ENCODE assay signal across 8 cellular contexts in the genomic region with DNA sequence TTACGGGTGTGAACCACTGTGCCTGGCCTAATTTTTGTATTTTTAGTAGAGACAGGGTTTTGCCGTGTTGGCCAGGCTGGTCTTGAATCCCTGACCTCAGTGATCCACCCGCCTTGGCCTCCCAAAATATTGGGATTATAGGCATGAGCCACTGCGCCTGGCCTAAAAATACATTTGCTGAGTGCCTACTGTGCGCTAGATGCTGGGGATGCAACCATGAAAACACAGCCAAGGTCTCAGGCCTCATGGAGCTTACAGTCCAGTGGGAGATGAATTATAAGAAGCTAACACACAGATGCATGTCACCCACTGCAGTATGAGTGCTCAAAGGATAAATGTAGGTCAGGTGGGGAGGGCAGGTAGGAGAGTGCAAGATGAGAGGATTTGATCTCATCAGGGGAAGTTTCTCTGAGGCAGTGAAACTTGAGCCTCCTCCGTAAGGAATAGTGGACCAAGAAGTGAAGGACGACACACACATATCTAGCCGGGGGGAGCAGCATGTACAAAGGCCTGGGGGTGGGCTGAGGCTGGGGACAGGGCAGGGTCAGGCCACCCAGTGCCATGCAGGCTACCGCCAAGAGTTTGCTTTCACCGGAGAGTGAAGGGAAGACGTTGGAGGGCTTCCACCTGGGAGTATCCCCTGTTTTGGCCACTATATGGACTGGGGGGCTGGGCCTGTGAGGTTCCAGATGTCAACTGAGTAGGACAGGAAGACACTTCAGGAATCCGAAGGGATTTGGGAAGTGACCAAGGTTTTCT. TPM values are rescaled to one million over a fixed set of nuclear protein-coding genes. Genes with fewer than 3 reads are reported as not detected.
A peak's percentile ranks its signal among the peaks of the same experiment; 100 is the strongest.
DNase-seq lines count a peak whose midpoint lies in the region; ATAC-seq and TF ChIP-seq lines count a peak whose summit lies in the region.

No MANE protein-coding gene starts in this region.

- H3K4me3 ChIP-seq in muscle layer of colon (ENCODE audit: low read depth in 1 of 2, low read length in 2 of 2): peak overlapping the region in 1 of 2 donors; percentile 5
- no peak overlapping the region for H3K4me3 ChIP-seq in tibial nerve

- peak overlapping the region; percentile 86 for H3K27ac Mint-ChIP-seq in activated naive CD4-positive, alpha-beta T cell treated with anti-CD3 and anti-CD28 coated beads for 36 hours

- H3K36me3 ChIP-seq in muscle layer of colon (ENCODE audit: insufficient read depth, low read length) (peaks cover 4% of the 10 kb centered on the region), tibial nerve (peaks cover 0 to 3% (median 0%) of the 10 kb centered on the region in 3 donors)

- H3K9ac ChIP-seq in muscle layer of colon (ENCODE audit: low read length): no peak overlapping the region

- H3K9me3 Mint-ChIP-seq in activated naive CD4-positive, alpha-beta T cell treated with anti-CD3 and anti-CD28 coated beads for 36 hours: no peaks in the 10 kb centered on the region

- H3K4me3 Mint-ChIP-seq in activated naive CD4-positive, alpha-beta T cell treated with anti-CD3 and anti-CD28 coated beads for 36 hours: peak overlapping the region; percentile 35

- no peak for ATAC-seq in HG03442 (IDR thresholded peaks at IDR 0.05; ENCODE audit: unreplicated experiment)

- intact Hi-C loops in activated naive CD4-positive, alpha-beta T cell treated with anti-CD3 and anti-CD28 coated beads for 36 hours (cut with micrococcal nuclease): loop anchor here (1.0 kb wide), 1 partner anchor 10 kb away; no protein-coding TSS in a partner anchor

- H3K27me3 Mint-ChIP-seq in activated naive CD4-positive, alpha-beta T cell treated with anti-CD3 and anti-CD28 coated beads for 36 hours (ENCODE audit: low read depth): no peaks in the 10 kb centered on the region

- peaks cover 78% of the 10 kb centered on the region for H3K4me1 Mint-ChIP-seq in activated naive CD4-positive, alpha-beta T cell treated with anti-CD3 and anti-CD28 coated beads for 36 hours (ENCODE audit: low read depth)

- H3K27me3 ChIP-seq in muscle layer of colon (ENCODE audit: control insufficient read depth in 1 of 2, insufficient read depth in 2 of 2, low read length in 2 of 2): no peaks in the 10 kb centered on the region
- H3K27me3 ChIP-seq in tibial nerve: no peaks in the 10 kb centered on the region

- CTCF ChIA-PET in activated naive CD4-positive, alpha-beta T cell treated with anti-CD3 and anti-CD28 coated beads for 36 hours (lab: Charles Lee): interaction anchor here (0.8 to 4.4 kb wide), 5 partner anchors 25 to 50 kb away, joined by 3 to 38 read pairs (median 3); a partner anchor contains a TSS

- H3K9me3 ChIP-seq in muscle layer of colon (ENCODE audit: low read length): no peaks in the 10 kb centered on the region
- H3K9me3 ChIP-seq in tibial nerve: no peaks in the 10 kb centered on the region

- peak in 1 of 2 donors; percentile 7 for TF ChIP-seq POLR2A in tibial nerve (IDR thresholded peaks at IDR 0.05)

- no peak for TF ChIP-seq EP300 in tibial nerve (IDR thresholded peaks at IDR 0.05)

- H3K36me3 Mint-ChIP-seq in activated naive CD4-positive, alpha-beta T cell treated with anti-CD3 and anti-CD28 coated beads for 36 hours (ENCODE audit: low read depth): peaks cover 5% of the 10 kb centered on the region

- H3K27ac ChIP-seq in angular gyrus (ENCODE audit: low read depth, low read length) (peak overlapping the region; percentile 96), muscle layer of colon (ENCODE audit: low read depth, low read length) (peak overlapping the region; percentile 35), tibial nerve (peak overlapping the region; percentile 25 to 88 (median 82))

- H3K4me1 ChIP-seq in muscle layer of colon (ENCODE audit: insufficient read depth, low read length) (peaks cover 56% of the 10 kb centered on the region), tibial nerve (peaks cover 0 to 81% (median 56%) of the 10 kb centered on the region in 4 donors)

- DNase-seq in activated naive CD4-positive, alpha-beta T cell treated with anti-CD3 and anti-CD28 coated beads for 36 hours: no peak
- DNase-seq in activated naive CD4-positive, alpha-beta T cell treated with anti-CD3 and anti-CD28 coated beads, Interleukin-2, amount 50 U/mL, for 16 hours: no peak
- DNase-seq in tibial nerve (ENCODE audit: low spot score in 2 of 2) (no peak), HUDEP-2 (lab: John Stamatoyannopoulos, UW; ENCODE audit: unreplicated experiment in 76 of 76) (no peak), A172 (ENCODE audit: low spot score) (no peak)

- 75 to 86% methylated on average over 12 of the region's 12 CpGs for WGBS in tibial nerve, 2 donors

- TF ChIP-seq CTCF in tibial nerve (IDR thresholded peaks at IDR 0.05): no peak

RNA-seq across cellular contexts. Expression of a gene that starts 24.3 kb away (rescaled TPM):
- total RNA-seq in activated naive CD4-positive, alpha-beta T cell treated with anti-CD3 and anti-CD28 coated beads for 36 hours: 1 to 10 TPM; 6.4 to 6.9 TPM
- total RNA-seq in tibial nerve: 10 to 100 TPM in 1 of 4 donors, 1 to 10 TPM in 3; 1.5 to 10.8 (median 4.7) TPM
- total RNA-seq in A172 (2014; rRNA removed; shearing (Covaris generic)): 5.6 and 6.4 TPM in 2 replicates

RNA-seq across cellular contexts. Expression of a gene that starts 47.4 kb away (rescaled TPM):
- total RNA-seq in activated naive CD4-positive, alpha-beta T cell treated with anti-CD3 and anti-CD28 coated beads for 36 hours: 10 to 100 TPM; 51.5 to 54.0 TPM
- total RNA-seq in tibial nerve: 10 to 100 TPM; 24.0 to 45.9 (median 37.0) TPM
- total RNA-seq in A172 (2014; rRNA removed; shearing (Covaris generic)): 35.1 and 42.6 TPM in 2 replicates

RNA-seq across cellular contexts. Expression of a gene that starts 59.3 kb away (rescaled TPM):
- total RNA-seq in activated naive CD4-positive, alpha-beta T cell treated with anti-CD3 and anti-CD28 coated beads for 36 hours: 10 to 100 TPM; 25.8 to 28.1 TPM
- 10 to 100 TPM; 21.2 to 28.9 (median 28.5) TPM for total RNA-seq in tibial nerve
- total RNA-seq in A172 (2014; rRNA removed; shearing (Covaris generic)): 16.0 and 18.8 TPM in 2 replicates

Comparison
In these comparisons a context has a peak if more than half of its experiments do, and no peak if none do; other contexts are left out.
1. H3K27ac ChIP-seq: peak in every context shown above with its lines; median percentile 96 in angular gyrus; 82 in tibial nerve; 35 in muscle layer of colon.